ENCODE assay signal across 8 cellular contexts in genomic region chr5:163395794-163396193, GRCh38.
"Had no signal": no experiment of that assay in that cellular context is flagged by ENCODE, and none has a peak within 500 bp of the region (broad histone marks: within the 10 kb centered on the region; RNA-seq: fewer than 3 reads in every experiment).

No MANE protein-coding gene starts in this region.

- H3K4me3 ChIP-seq: K562 had no signal

- H3K27ac ChIP-seq: HL-60, KMS-11 had no signal

- FAIRE-seq: HepG2, HTR-8/SVneo, K562 had no signal

- DNase-seq: IMR-90, KBM-7, KG1 had no signal

- H3K9ac ChIP-seq: KMS-11 had no signal

- ATAC-seq: HepG2, K562 had no signal

- H3K4me2 ChIP-seq: KMS-11 had no signal
